ENCODE assay signal across 20 cellular contexts in the genomic region with DNA sequence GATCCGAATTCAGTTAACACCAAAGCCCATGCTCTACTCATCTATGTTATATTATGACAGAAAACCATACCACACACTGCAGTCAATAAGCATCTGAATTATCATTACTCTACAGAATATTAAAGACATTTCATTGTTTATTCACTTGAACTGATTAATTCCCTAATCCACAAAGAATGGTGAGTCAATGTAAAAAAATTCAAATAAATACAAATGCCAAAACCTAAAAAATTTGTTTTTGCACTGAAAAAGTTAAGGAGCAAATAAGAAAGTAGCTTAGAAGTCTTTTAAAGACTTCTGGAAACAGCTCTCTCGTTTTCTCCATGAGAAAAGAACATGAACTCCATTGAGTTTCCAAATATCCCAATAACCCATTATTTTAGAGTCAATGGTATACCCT. TPM values are rescaled to one million over a fixed set of nuclear protein-coding genes. Genes with fewer than 3 reads are reported as not detected.
DNase-seq lines count a peak whose midpoint lies in the region; ATAC-seq, FAIRE-seq and TF ChIP-seq lines count a peak whose summit lies in the region.
"Had no signal": no experiment of that assay in that cellular context is flagged by ENCODE, and none has a peak within 500 bp of the region (broad histone marks: within the 10 kb centered on the region; RNA-seq: fewer than 3 reads in every experiment).

No MANE protein-coding gene starts in this region.

- peaks cover 82% of the 10 kb centered on the region for H3K4me1 ChIP-seq in adipocyte (ENCODE audit: control insufficient read depth, insufficient read depth, low read length)
- H3K4me1 ChIP-seq in kidney (ENCODE audit: control insufficient read depth in 1 of 2, insufficient read depth in 1 of 2, low read depth in 1 of 2, low read length in 2 of 2), result peaks cover 16 to 17% of the 10 kb centered on the region in 2 donors

- DNase-seq in ELR (ENCODE audit: low read depth), result peak; percentile 26
- no peak for DNase-seq in adipocyte (ENCODE audit: low read depth)
- no peak for DNase-seq in kidney
- no peak for DNase-seq in activated CD4-positive, CD25-positive, alpha-beta regulatory T cell (lab: John Stamatoyannopoulos, UW)
- no peak for DNase-seq in H7
- DNase-seq: BE2C; CD8-positive, alpha-beta T cell; DMS79 treated with DMSO at 0.1 percent for 48 hours; H9; NCI-H187; NCI-H226; NCI-H524 treated with DMSO at 0.1 percent for 48 hours had no signal

- peak overlapping the region; percentile 43 for H3K4me3 ChIP-seq in adipocyte (ENCODE audit: low read length)
- no peak overlapping the region for H3K4me3 ChIP-seq in kidney (ENCODE audit: low read length in 2 of 2)
- H3K4me3 ChIP-seq in H7 (ENCODE audit: insufficient read depth, low read depth, low read length), result no peak overlapping the region

- H3K9me3 ChIP-seq in adipocyte (ENCODE audit: control insufficient read depth, low read length), result no peaks in the 10 kb centered on the region
- H3K9me3 ChIP-seq in kidney (ENCODE audit: control insufficient read depth in 1 of 2, low read length in 2 of 2), result no peaks in the 10 kb centered on the region
- H3K9me3 ChIP-seq: BE2C had no signal

- intact Hi-C loops in kidney (cut with DNase I), result no loop called here

- H3K36me3 ChIP-seq in adipocyte (ENCODE audit: control insufficient read depth, insufficient read depth, low read length, severe bottlenecking) (peaks cover 26% of the 10 kb centered on the region), kidney (ENCODE audit: control insufficient read depth in 1 of 2, insufficient read depth in 2 of 2, low read length in 2 of 2) (no peaks in the 10 kb centered on the region), H7 (replicated peaks; ENCODE audit: control insufficient read depth, insufficient read depth, low read length) (no peaks in the 10 kb centered on the region)
- H3K36me3 ChIP-seq: BE2C had no signal

- H3K9ac ChIP-seq in adipocyte (ENCODE audit: low read length) (peak overlapping the region; percentile 70), kidney (ENCODE audit: low read length in 2 of 2) (no peak overlapping the region)

- H3K27me3 ChIP-seq in adipocyte (replicated peaks; ENCODE audit: control insufficient read depth, insufficient read depth, low read length) (no peaks in the 10 kb centered on the region), H7 (ENCODE audit: control insufficient read depth, insufficient read depth, low read length) (no peaks in the 10 kb centered on the region; the same call in 1 of the 2 replicates)
- H3K27me3 ChIP-seq: BE2C had no signal

- ATAC-seq in HG02973 (IDR thresholded peaks at IDR 0.05; ENCODE audit: unreplicated experiment) (no peak), GM18870 (IDR thresholded peaks at IDR 0.05; ENCODE audit: unreplicated experiment) (no peak)
- ATAC-seq: CD8-positive, alpha-beta T cell; Panc1; Right ventricle myocardium inferior had no signal

- no peak for TF ChIP-seq CTCF in kidney (IDR thresholded peaks at IDR 0.05; ENCODE audit: borderline replicate concordance, extremely low read depth, insufficient read depth)

- no peak overlapping the region for H3K27ac ChIP-seq in kidney (ENCODE audit: low read depth in 2 of 2, low read length in 2 of 2)
- H3K27ac ChIP-seq: HL-60 had no signal

- FAIRE-seq in kidney (lab: Jason Lieb, UNC), result peak; percentile 32
- FAIRE-seq: D721Med, GM12892, HTR-8/SVneo had no signal

RNA-seq across cellular contexts. Expression of gene NID2, which starts 13.6 kb away (rescaled TPM):
- 37.7 TPM for total RNA-seq in kidney
- polyA plus RNA-seq in kidney (ENCODE audit: insufficient read depth, low read depth, low replicate concordance), result 7.1 TPM
- 5.1 and 9.6 TPM in 2 replicates for total RNA-seq in H7 (2014; rRNA removed; shearing (Covaris generic))
- total RNA-seq: CD8-positive, alpha-beta T cell had no signal
